In genomic region chr2:69253893-69254292, GRCh38 we compare ENCODE assay signal across 10 cellular contexts.
DNase-seq lines count a peak whose midpoint lies in the region; ATAC-seq, FAIRE-seq and TF ChIP-seq lines count a peak whose summit lies in the region.
"Had no signal": no experiment of that assay in that cellular context is flagged by ENCODE, and none has a peak within 500 bp of the region (broad histone marks: within the 10 kb centered on the region; RNA-seq: fewer than 3 reads in every experiment).

No MANE protein-coding gene starts in this region.

- no peaks in the 10 kb centered on the region for H3K36me3 Mint-ChIP-seq in MCF 10A (ENCODE audit: insufficient read depth, unreplicated experiment)
- H3K36me3 Mint-ChIP-seq in CD8-positive, alpha-beta T cell = no peaks in the 10 kb centered on the region

- peak; percentile 90 for FAIRE-seq in HTR-8/SVneo (lab: Jason Lieb, UNC)
- FAIRE-seq: GM18507 had no signal

- no peak for TF ChIP-seq POLR2A in thyroid gland (IDR thresholded peaks at IDR 0.05)

- H3K27ac Mint-ChIP-seq in MCF 10A (ENCODE audit: low read depth, unreplicated experiment) = peak overlapping the region; percentile 83
- H3K27ac Mint-ChIP-seq in CD8-positive, alpha-beta T cell = no peak overlapping the region

- H3K27me3 ChIP-seq in thyroid gland = no peaks in the 10 kb centered on the region
- peaks cover 7% of the 10 kb centered on the region for H3K27me3 ChIP-seq in CD8-positive, alpha-beta T cell (ENCODE audit: insufficient read depth, low read length)

- no TSS peak for BruUV-seq in MCF 10A (replicated peaks; lab: Mats Ljungman, UMichigan)

- WGBS in thyroid gland, 2 donors = 28 to 34% methylated on average over 7 of the region's 7 CpGs

- H3K4me3 Mint-ChIP-seq in MCF 10A (ENCODE audit: unreplicated experiment) = peak overlapping the region; percentile 25
- H3K4me3 Mint-ChIP-seq in CD8-positive, alpha-beta T cell = no peak overlapping the region

- intact Hi-C loops in MCF 10A (cut with micrococcal nuclease) = no loop called here
- intact Hi-C loops in thyroid gland (cut with DNase I) = no loop called here
- intact Hi-C loops in CD8-positive, alpha-beta T cell (cut with DNase I, micrococcal nuclease) = no loop called here

- POLR2A ChIA-PET in MCF 10A (lab: Yijun Ruan, JAX) = no interaction called here
- POLR2A ChIA-PET in CD8-positive, alpha-beta T cell (lab: Charles Lee) = no interaction called here

- ATAC-seq in GM21390 (IDR thresholded peaks at IDR 0.05; ENCODE audit: unreplicated experiment) = no peak
- no peak for ATAC-seq in CD8-positive, alpha-beta T cell

- H3K4me1 Mint-ChIP-seq in MCF 10A (ENCODE audit: insufficient read depth, unreplicated experiment) = peaks cover 16% of the 10 kb centered on the region
- no peaks in the 10 kb centered on the region for H3K4me1 Mint-ChIP-seq in CD8-positive, alpha-beta T cell (ENCODE audit: low read depth)

- peaks cover 15% of the 10 kb centered on the region for H3K9me3 Mint-ChIP-seq in MCF 10A (ENCODE audit: unreplicated experiment)
- peaks cover 6% of the 10 kb centered on the region for H3K9me3 Mint-ChIP-seq in CD8-positive, alpha-beta T cell

- H3K4me1 ChIP-seq in thyroid gland = peaks cover 9 to 15% of the 10 kb centered on the region in 2 donors
- H3K4me1 ChIP-seq in CD8-positive, alpha-beta T cell (ENCODE audit: insufficient read depth, low read length) = no peaks in the 10 kb centered on the region

- H3K4me3 ChIP-seq in thyroid gland (replicated peaks in 1 of 3) = no peak overlapping the region
- no peak overlapping the region for H3K4me3 ChIP-seq in CD8-positive, alpha-beta T cell (ENCODE audit: low read depth, low read length)

- H3K27ac ChIP-seq in thyroid gland = peak overlapping the region; percentile 26 to 77 (median 40)
- no peak overlapping the region for H3K27ac ChIP-seq in CD8-positive, alpha-beta T cell (ENCODE audit: low read depth, low read length)

- CTCF ChIA-PET in MCF 10A (lab: Yijun Ruan, JAX) = no interaction called here
- CTCF ChIA-PET in CD8-positive, alpha-beta T cell (lab: Charles Lee) = no interaction called here

- no peaks in the 10 kb centered on the region for H3K36me3 ChIP-seq in thyroid gland
- no peaks in the 10 kb centered on the region for H3K36me3 ChIP-seq in CD8-positive, alpha-beta T cell (ENCODE audit: insufficient read depth, low read length)

- peak; percentile 93 for DNase-seq in HTR-8/SVneo (ENCODE audit: insufficient read length, low spot score)
- DNase-seq in MCF 10A (ENCODE audit: unreplicated experiment) = peak; percentile 90
- peak; percentile 88 for DNase-seq in kidney glomerular epithelial cell (lab: John Stamatoyannopoulos, UW)
- peak; percentile 74 to 83 for DNase-seq in thyroid gland
- no peak for DNase-seq in NCI-H1092 treated with DMSO at 0.1 percent for 48 hours (lab: John Stamatoyannopoulos, UW)
- no peak for DNase-seq in CD8-positive, alpha-beta T cell
- DNase-seq in NCI-H1436 treated with DMSO at 0.1 percent for 48 hours (lab: John Stamatoyannopoulos, UW) = no peak
- DNase-seq: NCI-H774 had no signal

- no peaks in the 10 kb centered on the region for H3K27me3 Mint-ChIP-seq in MCF 10A (ENCODE audit: insufficient read depth, unreplicated experiment)
- peaks cover 23% of the 10 kb centered on the region for H3K27me3 Mint-ChIP-seq in CD8-positive, alpha-beta T cell (ENCODE audit: low read depth)

- no peak for TF ChIP-seq CTCF in MCF 10A (IDR thresholded peaks at IDR 0.05; ENCODE audit: unreplicated experiment)
- no peak for TF ChIP-seq CTCF in thyroid gland (IDR thresholded peaks at IDR 0.05)
- TF ChIP-seq CTCF in CD8-positive, alpha-beta T cell (IDR thresholded peaks at IDR 0.05) = no peak

- H3K9me3 ChIP-seq in thyroid gland = no peaks in the 10 kb centered on the region
- H3K9me3 ChIP-seq in CD8-positive, alpha-beta T cell (ENCODE audit: low read length) = no peaks in the 10 kb centered on the region

Comparison
In these comparisons a context has a peak if more than half of its experiments do, and no peak if none do; other contexts are left out.
1. DNase-seq: peak in HTR-8/SVneo (single experiment), MCF 10A (single experiment), kidney glomerular epithelial cell (single experiment) and thyroid gland (2 of 2); none in NCI-H1092 treated with DMSO at 0.1 percent for 48 hours (single experiment), CD8-positive, alpha-beta T cell (0 of 7) and NCI-H1436 treated with DMSO at 0.1 percent for 48 hours (single experiment).